ENCODE assay signal across 1 cellular context in genomic region chr11:72750556-72751292, GRCh38.
TF ChIP-seq lines count a peak whose summit lies in the region.

No MANE protein-coding gene starts in this region.

TF ChIP-seq in IMR-90, 13 proteins besides CTCF, POLR2A, EP300 and RAD21 (continued from another document):
- no peak for TF ChIP-seq CHD1 (IDR thresholded peaks at IDR 0.05; ENCODE audit: low read depth, low read length)
- no peak for TF ChIP-seq NFE2L2 (IDR thresholded peaks at IDR 0.05; ENCODE audit: low read depth, low read length)
- no peak for TF ChIP-seq USF2 (IDR thresholded peaks at IDR 0.05; ENCODE audit: low read depth, low read length)
- TF ChIP-seq MXI1 (IDR thresholded peaks at IDR 0.05; ENCODE audit: borderline replicate concordance, low read depth, low read length) = no peak
